ENCODE assay signal across 11 cellular contexts in genomic region chr6:51005779-51006178, GRCh38.
"Had no signal": no experiment of that assay in that cellular context is flagged by ENCODE, and none has a peak within 500 bp of the region (broad histone marks: within the 10 kb centered on the region; RNA-seq: fewer than 3 reads in every experiment).

No MANE protein-coding gene starts in this region.

- H3K4me1 ChIP-seq: HAP-1 had no signal

- H3K4me3 ChIP-seq: GM23248, GM23338, HAP-1 had no signal

- DNase-seq: GM23248, GOT3, H7, H9, HCEC 1CT, HFFc6 had no signal

- H2AFZ ChIP-seq: GM23248, GM23338 had no signal

- H3K4me2 ChIP-seq: GM23338 had no signal

- H3K27ac ChIP-seq: GM23248 had no signal

- H3K9ac ChIP-seq: GM23248 had no signal

- FAIRE-seq: H1, H54 had no signal

- H3K36me3 ChIP-seq: HAP-1 had no signal

- H3K9me3 ChIP-seq: HAP-1 had no signal

- ATAC-seq: GM23338, HCT116 had no signal
